ENCODE assay signal across 2 cellular contexts in the genomic region with DNA sequence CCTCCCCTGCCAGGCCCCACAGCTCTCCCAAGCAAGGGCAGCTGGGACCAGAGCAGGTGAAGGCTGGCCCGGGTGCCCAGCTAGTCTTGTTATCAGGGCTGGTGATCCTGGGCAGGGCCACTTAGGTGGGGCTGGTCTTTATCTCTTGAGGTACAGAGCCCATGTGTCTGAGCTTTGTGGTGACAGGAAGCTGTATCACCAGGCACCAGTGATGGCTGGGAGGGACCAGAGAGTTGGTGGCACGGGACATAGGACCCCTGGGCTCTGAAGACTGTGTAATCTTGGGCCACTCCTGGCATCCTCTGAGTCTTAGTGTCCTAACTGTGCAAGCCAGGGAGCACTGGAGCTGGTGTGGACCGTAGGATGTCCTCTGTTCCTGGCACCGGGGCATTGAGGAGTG.
TF ChIP-seq lines count a peak whose summit lies in the region.

No MANE protein-coding gene starts in this region.

TF ChIP-seq in SK-N-SH, 30 proteins besides CTCF, POLR2A, EP300 and RAD21 (continued from another document):
- TF ChIP-seq SIN3A (IDR thresholded peaks at IDR 0.05; ENCODE audit: borderline replicate concordance, low read depth, low read length), result no peak
- TF ChIP-seq RXRA (IDR thresholded peaks at IDR 0.05; ENCODE audit: borderline replicate concordance, low read depth), result no peak
- TF ChIP-seq, protein P1, sequence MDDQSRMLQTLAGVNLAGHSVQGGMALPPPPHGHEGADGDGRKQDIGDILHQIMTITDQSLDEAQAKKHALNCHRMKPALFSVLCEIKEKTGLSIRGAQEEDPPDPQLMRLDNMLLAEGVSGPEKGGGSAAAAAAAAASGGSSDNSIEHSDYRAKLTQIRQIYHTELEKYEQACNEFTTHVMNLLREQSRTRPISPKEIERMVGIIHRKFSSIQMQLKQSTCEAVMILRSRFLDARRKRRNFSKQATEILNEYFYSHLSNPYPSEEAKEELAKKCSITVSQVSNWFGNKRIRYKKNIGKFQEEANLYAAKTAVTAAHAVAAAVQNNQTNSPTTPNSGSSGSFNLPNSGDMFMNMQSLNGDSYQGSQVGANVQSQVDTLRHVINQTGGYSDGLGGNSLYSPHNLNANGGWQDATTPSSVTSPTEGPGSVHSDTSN (IDR thresholded peaks at IDR 0.05), result no peak
- no peak for TF ChIP-seq NRF1 (IDR thresholded peaks at IDR 0.05; ENCODE audit: low read depth, low read length)
- TF ChIP-seq SMC3 (IDR thresholded peaks at IDR 0.05; ENCODE audit: low read depth, low read length), result no peak

TF ChIP-seq in SK-N-SH treated with all-trans-retinoic acid at 6 μM for 48 hours, 23 proteins besides CTCF, POLR2A, EP300 and RAD21 (continued from another document):
- TF ChIP-seq, protein P2, sequence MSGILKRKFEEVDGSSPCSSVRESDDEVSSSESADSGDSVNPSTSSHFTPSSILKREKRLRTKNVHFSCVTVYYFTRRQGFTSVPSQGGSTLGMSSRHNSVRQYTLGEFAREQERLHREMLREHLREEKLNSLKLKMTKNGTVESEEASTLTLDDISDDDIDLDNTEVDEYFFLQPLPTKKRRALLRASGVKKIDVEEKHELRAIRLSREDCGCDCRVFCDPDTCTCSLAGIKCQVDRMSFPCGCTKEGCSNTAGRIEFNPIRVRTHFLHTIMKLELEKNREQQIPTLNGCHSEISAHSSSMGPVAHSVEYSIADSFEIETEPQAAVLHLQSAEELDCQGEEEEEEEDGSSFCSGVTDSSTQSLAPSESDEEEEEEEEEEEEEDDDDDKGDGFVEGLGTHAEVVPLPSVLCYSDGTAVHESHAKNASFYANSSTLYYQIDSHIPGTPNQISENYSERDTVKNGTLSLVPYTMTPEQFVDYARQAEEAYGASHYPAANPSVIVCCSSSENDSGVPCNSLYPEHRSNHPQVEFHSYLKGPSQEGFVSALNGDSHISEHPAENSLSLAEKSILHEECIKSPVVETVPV (CRISPR knock-in tag; IDR thresholded peaks at IDR 0.05), result no peak
- no peak for TF ChIP-seq ZC3H10 (CRISPR knock-in tag; IDR thresholded peaks at IDR 0.05)
